In the genomic region with DNA sequence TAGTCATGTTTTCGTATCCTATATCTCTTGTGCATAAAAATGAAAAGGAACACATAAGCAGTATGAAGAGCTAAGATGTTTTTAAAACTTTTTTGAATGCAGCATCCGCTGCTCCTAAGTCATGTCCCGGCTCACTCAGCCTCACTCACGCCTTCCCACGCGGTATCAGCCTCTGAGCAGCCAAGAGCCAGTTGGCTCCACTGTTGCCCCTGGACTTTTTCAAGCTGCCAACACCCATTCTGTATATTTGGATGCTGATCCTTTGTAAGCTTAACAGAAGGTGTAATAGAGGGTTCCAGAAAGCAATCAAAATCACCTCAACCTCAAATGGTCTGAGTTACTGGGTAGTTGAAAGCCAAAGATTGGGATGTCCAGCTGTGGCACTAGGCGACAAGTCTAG, we compare ENCODE assay signal across 27 cellular contexts.
"Had no signal": no experiment of that assay in that cellular context is flagged by ENCODE, and none has a peak within 500 bp of the region (broad histone marks: within the 10 kb centered on the region; RNA-seq: fewer than 3 reads in every experiment).

No MANE protein-coding gene starts in this region.

- H3K4me1 ChIP-seq: testis, thyroid gland, transverse colon, vagina had no signal

- H3K27ac ChIP-seq: neural progenitor cell, neutrophil, ovary, skin epidermis, stomach, testis, thyroid gland, transverse colon, vagina had no signal

- H3K4me3 ChIP-seq: lung, neural progenitor cell, ovary, skin epidermis, stomach, testis, thyroid gland, transverse colon, upper lobe of left lung, vagina had no signal

- H3K36me3 ChIP-seq: neural progenitor cell, neutrophil, ovary, stomach, thyroid gland, transverse colon, upper lobe of left lung, vagina had no signal

- H3K27me3 ChIP-seq: neural progenitor cell, neutrophil, ovary, stomach, testis, thyroid gland, transverse colon, upper lobe of left lung, vagina had no signal

- DNase-seq: hypothalamus; islet precursor cell; mesendoderm; naive B cell; natural killer cell; nephron progenitor cell; occipital lobe; ovary; right cardiac atrium; stimulated activated CD4-positive, alpha-beta T cell treated with anti-CD3 and anti-CD28 coated beads, Interleukin-12 subunit alpha, Interleukin-12 subunit beta, amount 100 ng/mL, for 4 hours; stimulated activated CD4-positive, alpha-beta T cell treated with anti-CD3 and anti-CD28 coated beads, Interleukin-15, amount 100 ng/mL, for 24 hours; stimulated activated CD4-positive, alpha-beta T cell treated with anti-CD3 and anti-CD28 coated beads, Interleukin-2, amount 100 ng/mL, for 24 hours; stimulated activated CD4-positive, alpha-beta T cell treated with anti-CD3 and anti-CD28 coated beads, Interleukin-4, amount 100 ng/mL, for 1 hour; stimulated activated naive B cell treated with anti-CD40 and anti-IgM and Interleukin-4, amounts not matched to agents 10 μg/mL and 1 μg/mL and 100 μg/mL, for 72 hours; stimulated activated naive CD8-positive, alpha-beta T cell treated with anti-CD3 and anti-CD28 coated beads, Interleukin-15, Interleukin-2, amounts not matched to agents 100 U/mL and 50 U/mL, for 24 hours; stomach; testis; thyroid gland; transverse colon; upper lobe of left lung had no signal

- ATAC-seq: left lobe of liver; natural killer cell; sciatic nerve; stimulated activated naive B cell treated with anti-CD40 and anti-IgM and Interleukin-4, amounts not matched to agents 10 μg/mL and 1 μg/mL and 100 μg/mL, for 72 hours; stimulated activated naive CD8-positive, alpha-beta T cell treated with anti-CD3 and anti-CD28 coated beads, Interleukin-15, Interleukin-2, amounts not matched to agents 100 U/mL and 50 U/mL, for 24 hours had no signal

- H3K9me3 ChIP-seq: neutrophil, ovary, stomach, testis, thyroid gland, transverse colon, upper lobe of left lung, vagina had no signal
